In genomic region chr2:12504443-12504842, GRCh38 we compare ENCODE assay signal across 10 cellular contexts.
DNase-seq lines count a peak whose midpoint lies in the region; ATAC-seq and TF ChIP-seq lines count a peak whose summit lies in the region.
"Had no signal": no experiment of that assay in that cellular context is flagged by ENCODE, and none has a peak within 500 bp of the region (broad histone marks: within the 10 kb centered on the region; RNA-seq: fewer than 3 reads in every experiment).

No MANE protein-coding gene starts in this region.

- intact Hi-C loops in activated T-helper 2 cell treated with anti-CD3 and anti-CD28 coated beads, Interferon-gamma antibody, Interleukin-2, Interleukin-4, amounts not matched to agents 10 μg/mL and 5 μg/mL and 100 μg/mL, durations not matched to agents 14 hours and 24 hours and 36 hours (cut with micrococcal nuclease), result loop anchor here (1.0 to 10.0 kb wide), 12 partner anchors 10 to 752 kb away; partner anchors contain the start of gene TRIB2
- intact Hi-C loops in transverse colon (cut with DNase I; ENCODE audit: low total_unique reads), result no loop called here

- no peaks in the 10 kb centered on the region for H3K27me3 ChIP-seq in transverse colon

- H3K4me3 ChIP-seq in transverse colon, result no peak overlapping the region

- in situ Hi-C loops in transverse colon (cut with MboI; ENCODE audit: low pct_ligation_motif_present in 1 of 4, low pct_unique_long_range_greater_than_20kb in 1 of 4, low sequenced_read_pairs in 3 of 4), result no loop called here

- no peak for TF ChIP-seq CTCF in transverse colon (IDR thresholded peaks at IDR 0.05)

- peaks cover 94% of the 10 kb centered on the region for H3K4me1 Mint-ChIP-seq in activated T-helper 2 cell treated with anti-CD3 and anti-CD28 coated beads, Interferon-gamma antibody, Interleukin-2, Interleukin-4, amounts not matched to agents 10 μg/mL and 5 μg/mL and 100 μg/mL, durations not matched to agents 14 hours and 24 hours and 36 hours (ENCODE audit: low read depth)

- peak overlapping the region; percentile 43 for H3K27ac Mint-ChIP-seq in activated T-helper 2 cell treated with anti-CD3 and anti-CD28 coated beads, Interferon-gamma antibody, Interleukin-2, Interleukin-4, amounts not matched to agents 10 μg/mL and 5 μg/mL and 100 μg/mL, durations not matched to agents 14 hours and 24 hours and 36 hours
- H3K27ac Mint-ChIP-seq: activated B cell treated with CpG ODN at 0.5 μM for 24 hours, IgD-negative memory B cell had no signal

- peak; percentile 51 for ATAC-seq in HG02973 (IDR thresholded peaks at IDR 0.05; ENCODE audit: unreplicated experiment)

- H3K4me1 ChIP-seq in transverse colon, result peaks cover 0 to 6% (median 1%) of the 10 kb centered on the region in 4 donors

- H3K9me3 ChIP-seq in transverse colon, result no peaks in the 10 kb centered on the region

- no peak for TF ChIP-seq POLR2A in transverse colon (IDR thresholded peaks at IDR 0.05)

- no peak for TF ChIP-seq EP300 in transverse colon (IDR thresholded peaks at IDR 0.05; ENCODE audit: low read depth)

- H3K27ac ChIP-seq in transverse colon, result no peak overlapping the region

- H3K27me3 Mint-ChIP-seq in activated T-helper 2 cell treated with anti-CD3 and anti-CD28 coated beads, Interferon-gamma antibody, Interleukin-2, Interleukin-4, amounts not matched to agents 10 μg/mL and 5 μg/mL and 100 μg/mL, durations not matched to agents 14 hours and 24 hours and 36 hours (ENCODE audit: low read depth), result no peaks in the 10 kb centered on the region

- H3K36me3 ChIP-seq in transverse colon, result no peaks in the 10 kb centered on the region

- H3K4me3 Mint-ChIP-seq in activated T-helper 2 cell treated with anti-CD3 and anti-CD28 coated beads, Interferon-gamma antibody, Interleukin-2, Interleukin-4, amounts not matched to agents 10 μg/mL and 5 μg/mL and 100 μg/mL, durations not matched to agents 14 hours and 24 hours and 36 hours (ENCODE audit: low read depth), result no peak overlapping the region
- H3K4me3 Mint-ChIP-seq: activated B cell treated with CpG ODN at 0.5 μM for 24 hours had no signal

- peaks cover 10% of the 10 kb centered on the region for H3K9me3 Mint-ChIP-seq in activated T-helper 2 cell treated with anti-CD3 and anti-CD28 coated beads, Interferon-gamma antibody, Interleukin-2, Interleukin-4, amounts not matched to agents 10 μg/mL and 5 μg/mL and 100 μg/mL, durations not matched to agents 14 hours and 24 hours and 36 hours
- H3K9me3 Mint-ChIP-seq: activated B cell treated with CpG ODN at 0.5 μM for 24 hours, IgD-negative memory B cell had no signal

- 60% methylated on average over 3 to 4 of the region's 4 CpGs for WGBS in transverse colon (ENCODE audit: low coverage in 1 of 2), 2 donors

- H3K36me3 Mint-ChIP-seq in activated T-helper 2 cell treated with anti-CD3 and anti-CD28 coated beads, Interferon-gamma antibody, Interleukin-2, Interleukin-4, amounts not matched to agents 10 μg/mL and 5 μg/mL and 100 μg/mL, durations not matched to agents 14 hours and 24 hours and 36 hours (ENCODE audit: low read depth), result peaks cover 11% of the 10 kb centered on the region

- peak; percentile 75 for DNase-seq in activated CD8-positive, alpha-beta memory T cell treated with anti-CD3 and anti-CD28 coated beads for 24 hours
- no peak for DNase-seq in activated CD8-positive, alpha-beta memory T cell treated with anti-CD3 and anti-CD28 coated beads, Interleukin-2, amount 50 U/mL, for 4 hours
- DNase-seq in activated T-helper 2 cell treated with anti-CD3 and anti-CD28 coated beads, Interferon-gamma antibody, Interleukin-2, Interleukin-4, amounts not matched to agents 10 μg/mL and 5 μg/mL and 100 μg/mL, durations not matched to agents 14 hours and 24 hours and 36 hours (ENCODE audit: low spot score), result no peak
- peak; percentile 16 for DNase-seq in stimulated activated CD8-positive, alpha-beta memory T cell treated with anti-CD3 and anti-CD28 coated beads, Interleukin-4, amount 100 ng/mL, for 24 hours (ENCODE audit: low read depth)
- DNase-seq in COLO668 (lab: John Stamatoyannopoulos, UW; ENCODE audit: unreplicated experiment) (no peak), DMS53 (lab: John Stamatoyannopoulos, UW) (no peak), transverse colon (no peak)
- DNase-seq: activated B cell treated with CpG ODN at 0.5 μM for 24 hours had no signal

Comparison
In these comparisons a context has a peak if more than half of its experiments do, and no peak if none do; other contexts are left out.
1. DNase-seq: peak in activated CD8-positive, alpha-beta memory T cell treated with anti-CD3 and anti-CD28 coated beads for 24 hours (single experiment) and stimulated activated CD8-positive, alpha-beta memory T cell treated with anti-CD3 and anti-CD28 coated beads, Interleukin-4, amount 100 ng/mL, for 24 hours (single experiment); none in activated CD8-positive, alpha-beta memory T cell treated with anti-CD3 and anti-CD28 coated beads, Interleukin-2, amount 50 U/mL, for 4 hours (single experiment), activated T-helper 2 cell treated with anti-CD3 and anti-CD28 coated beads, Interferon-gamma antibody, Interleukin-2, Interleukin-4, amounts not matched to agents 10 μg/mL and 5 μg/mL and 100 μg/mL, durations not matched to agents 14 hours and 24 hours and 36 hours (single experiment), COLO668 (single experiment), DMS53 (single experiment) and transverse colon (single experiment).